In the genomic region with DNA sequence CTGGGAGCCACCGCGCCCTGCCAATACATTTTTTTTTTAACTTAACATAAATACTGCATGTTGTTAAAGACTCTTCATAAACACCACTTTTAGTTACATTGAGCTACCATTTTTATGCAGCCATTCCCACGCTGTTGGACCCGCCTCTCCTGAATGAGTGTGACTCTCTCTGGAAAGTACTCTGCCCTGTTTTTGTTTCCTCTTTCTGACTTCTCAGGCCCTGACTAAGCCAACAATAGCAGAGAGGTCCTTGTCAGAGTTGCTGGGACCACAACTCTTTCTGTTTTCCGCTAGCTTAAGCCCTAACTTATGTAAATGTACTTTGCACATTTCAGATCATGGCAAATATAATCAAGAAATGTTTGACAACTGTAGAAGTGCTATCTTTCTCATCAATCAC, we compare ENCODE assay signal across 17 cellular contexts. TPM values are rescaled to one million over a fixed set of nuclear protein-coding genes. Genes with fewer than 3 reads are reported as not detected.
"Had no signal": no experiment of that assay in that cellular context is flagged by ENCODE, and none has a peak within 500 bp of the region (broad histone marks: within the 10 kb centered on the region; RNA-seq: fewer than 3 reads in every experiment).

No MANE protein-coding gene starts in this region.

- DNase-seq: activated CD4-positive, alpha-beta T cell treated with anti-CD3 and anti-CD28 coated beads, Interleukin-2, amount 50 U/mL, for 4 hours; activated gamma-delta T cell; activated naive CD8-positive, alpha-beta T cell treated with anti-CD3 and anti-CD28 coated beads, Interleukin-2, amount 50 U/mL, for 24 hours; activated T-cell treated with anti-CD3 and anti-CD28 coated beads, Interleukin-2, amount 50 U/mL, for 4 hours; effector CD8-positive, alpha-beta T cell; heart left ventricle; left colon; naive thymus-derived CD4-positive, alpha-beta T cell; occipital lobe; stimulated activated CD4-positive, alpha-beta T cell treated with anti-CD3 and anti-CD28 coated beads, Interleukin-12 subunit alpha, Interleukin-12 subunit beta, amount 100 ng/mL, for 4 hours; stimulated activated naive CD8-positive, alpha-beta T cell treated with anti-CD3 and anti-CD28 coated beads, Interleukin-15, amount 100 ng/mL, for 72 hours; testis had no signal

- ATAC-seq: activated naive CD8-positive, alpha-beta T cell treated with anti-CD3 and anti-CD28 coated beads, Interleukin-2, amount 50 U/mL, for 24 hours; activated T-cell treated with anti-CD3 and anti-CD28 coated beads, Interleukin-2, amount 50 U/mL, for 4 hours; heart left ventricle; left colon; naive thymus-derived CD4-positive, alpha-beta T cell; stimulated activated naive CD8-positive, alpha-beta T cell treated with anti-CD3 and anti-CD28 coated beads, Interleukin-15, amount 100 ng/mL, for 72 hours; WTC11 had no signal

- H3K9me3 ChIP-seq: ascending aorta, heart left ventricle, testis had no signal

- H3K9me3 Mint-ChIP-seq: WTC11 had no signal

- H3K27ac Mint-ChIP-seq: activated naive CD8-positive, alpha-beta T cell treated with anti-CD3 and anti-CD28 coated beads, Interleukin-2, amount 50 U/mL, for 24 hours; naive thymus-derived CD4-positive, alpha-beta T cell; WTC11 had no signal

- H3K36me3 Mint-ChIP-seq: WTC11 had no signal

- H3K4me3 Mint-ChIP-seq: activated naive CD8-positive, alpha-beta T cell treated with anti-CD3 and anti-CD28 coated beads, Interleukin-2, amount 50 U/mL, for 24 hours; activated T-cell treated with anti-CD3 and anti-CD28 coated beads, Interleukin-2, amount 50 U/mL, for 4 hours; naive thymus-derived CD4-positive, alpha-beta T cell; stimulated activated naive CD8-positive, alpha-beta T cell treated with anti-CD3 and anti-CD28 coated beads, Interleukin-15, amount 100 ng/mL, for 72 hours; WTC11 had no signal

- H3K27ac ChIP-seq: ascending aorta, cardiac muscle cell, heart left ventricle, testis had no signal

- H3K4me1 ChIP-seq: ascending aorta, testis had no signal

- H3K27me3 ChIP-seq: ascending aorta, cardiac muscle cell, heart left ventricle, testis had no signal

- H3K4me3 ChIP-seq: ascending aorta, cardiac muscle cell, heart left ventricle, lung, testis had no signal

- H3K27me3 Mint-ChIP-seq: activated naive CD8-positive, alpha-beta T cell treated with anti-CD3 and anti-CD28 coated beads, Interleukin-2, amount 50 U/mL, for 24 hours; naive thymus-derived CD4-positive, alpha-beta T cell; stimulated activated naive CD8-positive, alpha-beta T cell treated with anti-CD3 and anti-CD28 coated beads, Interleukin-15, amount 100 ng/mL, for 72 hours had no signal

- H3K36me3 ChIP-seq: ascending aorta, cardiac muscle cell, heart left ventricle had no signal

RNA-seq across cellular contexts. Expression of a gene that starts 35.3 kb away (rescaled TPM):
- total RNA-seq: ascending aorta, cardiac muscle cell, frontal cortex, occipital lobe had no signal
